In the genomic region with DNA sequence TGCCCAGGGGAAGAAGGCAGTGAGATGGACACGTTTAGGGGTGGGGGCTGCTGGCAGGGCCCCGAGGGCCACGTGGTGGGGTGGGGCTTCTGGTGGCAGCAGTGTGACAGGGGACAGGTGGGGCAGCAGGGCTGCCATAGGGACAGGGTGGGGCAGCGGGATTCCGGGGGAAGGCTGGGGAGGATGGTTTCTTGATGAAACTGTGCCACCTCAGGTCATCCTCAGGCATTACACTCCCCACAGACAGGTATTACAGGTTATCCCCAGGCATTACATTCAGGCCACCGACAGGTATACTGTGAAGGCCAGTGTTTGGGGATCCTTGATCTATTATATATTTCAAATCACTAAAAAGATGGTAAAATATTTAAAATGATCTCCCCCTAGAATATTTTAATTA, we compare ENCODE assay signal across 21 cellular contexts.
"Had no signal": no experiment of that assay in that cellular context is flagged by ENCODE, and none has a peak within 500 bp of the region (broad histone marks: within the 10 kb centered on the region; RNA-seq: fewer than 3 reads in every experiment).

No MANE protein-coding gene starts in this region.

- H3K4me3 ChIP-seq: dorsolateral prefrontal cortex, esophagus muscularis mucosa, gastroesophageal sphincter, lung, neural progenitor cell, pancreas, tibial artery, upper lobe of left lung, uterus had no signal

- ATAC-seq: gastroesophageal sphincter; left colon; left ventricle myocardium superior; natural killer cell treated with Interleukin-12 subunit alpha and Interleukin-12 subunit beta and Interleukin-15 and Interleukin-18, amount 100 ng/mL, for 72 hours; pancreas; right cardiac atrium; stimulated activated memory B cell treated with anti-CD40 and anti-IgM and Interleukin-4, amounts not matched to agents 10 μg/mL and 1 μg/mL and 100 μg/mL, for 72 hours had no signal

- DNase-seq: cortex of kidney; dorsolateral prefrontal cortex; effector CD8-positive, alpha-beta T cell; glutamatergic neuron; left colon; left ventricle myocardium superior; mesenchymal stem cell; midbrain; nucleus accumbens; pancreas; right cardiac atrium; stimulated activated CD4-positive, alpha-beta T cell treated with anti-CD3 and anti-CD28 coated beads, Interleukin-4, amount 100 ng/mL, for 24 hours; tibial artery; upper lobe of left lung; uterus had no signal
